In genomic region chr5:142356318-142356715, GRCh38 we compare ENCODE assay signal across 8 cellular contexts. TPM values are rescaled to one million over a fixed set of nuclear protein-coding genes. Genes with fewer than 3 reads are reported as not detected.
DNase-seq lines count a peak whose midpoint lies in the region; ATAC-seq and TF ChIP-seq lines count a peak whose summit lies in the region.

No MANE protein-coding gene starts in this region.

- TF ChIP-seq CTCF in AG09319 (IDR thresholded peaks at IDR 0.05; ENCODE audit: low read depth, low read length): no peak

- peak overlapping the region; percentile 80 to 94 (median 88) for H3K4me3 Mint-ChIP-seq in naive B cell

- no peaks in the 10 kb centered on the region for H3K9me3 Mint-ChIP-seq in naive B cell

- ATAC-seq in naive B cell (ENCODE audit: low read depth in 2 of 2) (no peak), GM18907 (IDR thresholded peaks at IDR 0.05; ENCODE audit: unreplicated experiment) (no peak)

- H3K27me3 Mint-ChIP-seq in naive B cell: peaks cover 5 to 23% (median 13%) of the 10 kb centered on the region in 3 donors

- H3K27ac Mint-ChIP-seq in naive B cell: peak overlapping the region; percentile 24 to 96 (median 84)

- peaks cover 43 to 67% (median 47%) of the 10 kb centered on the region in 3 donors for H3K4me1 Mint-ChIP-seq in naive B cell

- intact Hi-C loops in posterior vena cava (cut with DNase I): no loop called here

- H3K27me3 ChIP-seq in MG63: no peaks in the 10 kb centered on the region

- peak; percentile 57 for DNase-seq in AG09319 (ENCODE audit: extremely low read depth, low read depth)
- no peak for DNase-seq in MG63
- peak; percentile 8 to 17 for DNase-seq in dermis microvascular lymphatic vessel endothelial cell (ENCODE audit: low read depth in 2 of 2)
- DNase-seq in naive B cell: no peak
- no peak for DNase-seq in NCI-H146 treated with DMSO at 0.1 percent for 48 hours (lab: John Stamatoyannopoulos, UW; ENCODE audit: unreplicated experiment)
- no peak for DNase-seq in DMS79 (lab: John Stamatoyannopoulos, UW)
- DNase-seq in posterior vena cava (ENCODE audit: low spot score): no peak

- H3K4me3 ChIP-seq in MG63: peak overlapping the region; percentile 58

- H3K9me3 ChIP-seq in MG63: no peaks in the 10 kb centered on the region

- no peaks in the 10 kb centered on the region for H3K36me3 ChIP-seq in MG63

- no peaks in the 10 kb centered on the region for H3K36me3 Mint-ChIP-seq in naive B cell

RNA-seq across cellular contexts. Expression of gene SPRY4, which starts 31.5 kb away (rescaled TPM):
- 3.9 and 5.5 TPM in 2 replicates for total RNA-seq in MG63 (2014; rRNA removed; shearing (Covaris generic); ENCODE audit: low replicate concordance)
- total RNA-seq in dermis microvascular lymphatic vessel endothelial cell (4.4 and 4.5 TPM in 2 replicates), posterior vena cava (10 to 100 TPM; 12.5 to 20.7 TPM)
- not detected for polyA plus RNA-seq in naive B cell (ENCODE audit: low read depth in 6 of 6)

Comparison
In these comparisons a context has a peak if more than half of its experiments do, and no peak if none do; other contexts are left out.
1. DNase-seq: peak in AG09319 (single experiment) and dermis microvascular lymphatic vessel endothelial cell (2 of 2); none in MG63 (single experiment), naive B cell (single experiment), NCI-H146 treated with DMSO at 0.1 percent for 48 hours (single experiment), DMS79 (single experiment) and posterior vena cava (single experiment).